18 cellular contexts compared by ENCODE assay signal in genomic region chr1:109750920-109751319, GRCh38. TPM values are rescaled to one million over a fixed set of nuclear protein-coding genes. Genes with fewer than 3 reads are reported as not detected.
DNase-seq lines count a peak whose midpoint lies in the region; ATAC-seq and TF ChIP-seq lines count a peak whose summit lies in the region.
"Had no signal": no experiment of that assay in that cellular context is flagged by ENCODE, and none has a peak within 500 bp of the region (broad histone marks: within the 10 kb centered on the region; RNA-seq: fewer than 3 reads in every experiment).

No MANE protein-coding gene starts in this region.

- no peaks in the 10 kb centered on the region for H3K79me2 ChIP-seq in OCI-LY7 (ENCODE audit: insufficient read depth, low read depth, low read length)

- no peak overlapping the region for H3K9ac ChIP-seq in colonic mucosa (ENCODE audit: low read depth in 2 of 2, low read length in 2 of 2)

- H3K9me3 ChIP-seq in colonic mucosa, result no peaks in the 10 kb centered on the region
- H3K9me3 ChIP-seq in OCI-LY7 (ENCODE audit: low read length), result no peaks in the 10 kb centered on the region
- H3K9me3 ChIP-seq: Caco-2, HAP-1 had no signal

- peaks cover 9% of the 10 kb centered on the region for H3K36me3 ChIP-seq in colonic mucosa
- H3K36me3 ChIP-seq in OCI-LY7 (ENCODE audit: insufficient read depth, low read length), result no peaks in the 10 kb centered on the region
- H3K36me3 ChIP-seq: HAP-1 had no signal

- H3K4me3 ChIP-seq in colonic mucosa (no peak overlapping the region), OCI-LY7 (ENCODE audit: low read depth, low read length, poor library complexity, severe bottlenecking) (no peak overlapping the region)
- H3K4me3 ChIP-seq: GM23338, HAP-1 had no signal

- ATAC-seq in GM19351 (IDR thresholded peaks at IDR 0.05; ENCODE audit: unreplicated experiment), result no peak
- ATAC-seq: GM23338 had no signal

- POLR2A ChIA-PET in OCI-LY7 (lab: Charles Lee), result no interaction called here

- intact Hi-C loops in colonic mucosa (cut with DNase I) (no loop called here), OCI-LY7 (cut with micrococcal nuclease; ENCODE audit: unreplicated experiment) (no loop called here)

- H3K4me2 ChIP-seq in OCI-LY7 (ENCODE audit: low read length), result no peak overlapping the region
- H3K4me2 ChIP-seq: GM23338 had no signal

- DNase-seq in NCI-H82 (lab: John Stamatoyannopoulos, UW) (peak; percentile 27), NCI-H82 treated with DMSO at 0.1 percent for 48 hours (lab: John Stamatoyannopoulos, UW; ENCODE audit: unreplicated experiment) (no peak), GM13976 (ENCODE audit: low spot score) (peak; percentile 16), colonic mucosa (peak; percentile 14), mucosa of gallbladder (ENCODE audit: low spot score) (peak; percentile 9), OCI-LY7 (ENCODE audit: low spot score) (no peak), islet precursor cell (no peak)
- DNase-seq: Caco-2, DND-41, GDM1, KBM-7 had no signal

- TF ChIP-seq CTCF in GM13976 (IDR thresholded peaks at IDR 0.05; ENCODE audit: borderline replicate concordance, control extremely low read depth, extremely low read depth, insufficient read depth, missing control alignments) (no peak), colonic mucosa (IDR thresholded peaks at IDR 0.05) (no peak), OCI-LY7 (conservative IDR thresholded peaks at IDR 0.05; ENCODE audit: low read length) (no peak)

- no peaks in the 10 kb centered on the region for H3K27me3 ChIP-seq in colonic mucosa

- H2AFZ ChIP-seq in OCI-LY7 (ENCODE audit: low read length), result no peak overlapping the region
- H2AFZ ChIP-seq: GM23338 had no signal

- CTCF ChIA-PET in OCI-LY7 (lab: Charles Lee; ENCODE audit: unreplicated experiment), result no interaction called here

- H3K27ac ChIP-seq in colonic mucosa (no peak overlapping the region), OCI-LY7 (ENCODE audit: low read depth, low read length, poor library complexity, severe bottlenecking) (no peak overlapping the region)
- H3K27ac ChIP-seq: 22Rv1, HL-60 had no signal

- in situ Hi-C loops in GM13976 (cut with MboI; ENCODE audit: low sequenced_read_pairs, unreplicated experiment), result no loop called here

- BruUV-seq in OCI-LY7 (replicated peaks; lab: Mats Ljungman, UMichigan), result no TSS peak

- no peaks in the 10 kb centered on the region for H3K9me2 ChIP-seq in OCI-LY7 (ENCODE audit: insufficient read depth, low read length)

- no peaks in the 10 kb centered on the region for H4K20me1 ChIP-seq in OCI-LY7 (ENCODE audit: insufficient read depth, low read length)

- H3K4me1 ChIP-seq in colonic mucosa (no peaks in the 10 kb centered on the region), OCI-LY7 (ENCODE audit: insufficient read depth, low read length, poor library complexity, severe bottlenecking) (no peaks in the 10 kb centered on the region)
- H3K4me1 ChIP-seq: Caco-2, HAP-1 had no signal

RNA-seq across cellular contexts. Expression of gene GSTM3, which starts 10.1 kb away (rescaled TPM):
- total RNA-seq in colonic mucosa (10 to 100 TPM in 1 of 2 donors, 1 to 10 TPM in 1; 4.9 to 24.6 TPM), mucosa of gallbladder (40.6 TPM), OCI-LY7 (2022) (not detected in 2 replicates)
- not detected in 2 replicates for total RNA-seq in OCI-LY7 (2014; rRNA removed; shearing (Covaris generic))

RNA-seq across cellular contexts. Expression of gene EPS8L3, which starts 12.8 kb away (rescaled TPM):
- total RNA-seq in colonic mucosa (100 to 1,000 TPM; 283 to 290 TPM), mucosa of gallbladder (459 TPM), OCI-LY7 (2022) (not detected in 2 replicates)
- total RNA-seq in OCI-LY7 (2014; rRNA removed; shearing (Covaris generic)), result not detected in 2 replicates
- total RNA-seq: A673; CD8-positive, alpha-beta memory T cell; GM23338 had no signal

RNA-seq across cellular contexts. Expression of gene GSTM5, which starts 38.9 kb away (rescaled TPM):
- total RNA-seq in colonic mucosa (1 to 10 TPM; 2.0 to 3.0 TPM), mucosa of gallbladder (32.8 TPM), OCI-LY7 (2022) (not detected in 2 replicates)
- total RNA-seq in OCI-LY7 (2014; rRNA removed; shearing (Covaris generic)), result not detected in 2 replicates
- total RNA-seq: CD8-positive, alpha-beta memory T cell had no signal

Comparison
In these comparisons a context has a peak if more than half of its experiments do, and no peak if none do; other contexts are left out.
1. DNase-seq: peak in NCI-H82 (single experiment), GM13976 (single experiment), colonic mucosa (single experiment) and mucosa of gallbladder (single experiment); none in NCI-H82 treated with DMSO at 0.1 percent for 48 hours (single experiment), OCI-LY7 (single experiment) and islet precursor cell (single experiment).
2. RNA of gene GSTM3, which starts 10.1 kb away (total RNA-seq): 40.6 TPM in mucosa of gallbladder (single experiment) and 4.9 to 24.6 TPM in colonic mucosa; not detected in OCI-LY7; every median in the first group is over 4 times any median in the second.
3. RNA of gene EPS8L3, which starts 12.8 kb away (total RNA-seq): 459 TPM in mucosa of gallbladder (single experiment) and 283 to 290 TPM in colonic mucosa; not detected in OCI-LY7; every median in the first group is over 100 times any median in the second.